34 cellular contexts compared by ENCODE assay signal in genomic region chr22:33591946-33592345, GRCh38.
DNase-seq lines count a peak whose midpoint lies in the region; ATAC-seq, FAIRE-seq and TF ChIP-seq lines count a peak whose summit lies in the region.
"Had no signal": no experiment of that assay in that cellular context is flagged by ENCODE, and none has a peak within 500 bp of the region (broad histone marks: within the 10 kb centered on the region; RNA-seq: fewer than 3 reads in every experiment).

No MANE protein-coding gene starts in this region.

- no peak overlapping the region for H3K18ac ChIP-seq in mesendoderm (ENCODE audit: low read length)

- H3K36me3 ChIP-seq in HepG2 (replicated peaks in 1 of 2; ENCODE audit: control insufficient read depth in 1 of 2, insufficient read depth in 2 of 2, low read length in 2 of 2) (peaks cover 0 to 1% of the 10 kb centered on the region in 2 experiments; a peak in 1 of 5 replicates), right lobe of liver (no peaks in the 10 kb centered on the region), K562 (ENCODE audit: control insufficient read depth, insufficient read depth, low read length) (no peaks in the 10 kb centered on the region), mesendoderm (ENCODE audit: control insufficient read depth, insufficient read depth, low read length) (no peaks in the 10 kb centered on the region), ovary (no peaks in the 10 kb centered on the region)
- H3K36me3 ChIP-seq: BE2C, BLaER1 had no signal

- no peak overlapping the region for H2BK5ac ChIP-seq in mesendoderm (ENCODE audit: low read length)

- TF ChIP-seq RAD21 in HepG2 (CRISPR knock-in tag; IDR thresholded peaks at IDR 0.05) (no peak), K562 (CRISPR knock-in tag; conservative IDR thresholded peaks at IDR 0.05 in 1 of 2, IDR thresholded peaks at IDR 0.05 in 1 of 2) (no peak)

- no peak overlapping the region for H2BK15ac ChIP-seq in mesendoderm (replicated peaks; ENCODE audit: low read depth)

- CTCF ChIA-PET in HepG2 (lab: Yijun Ruan, JAX; ENCODE audit: low intra/inter-chr PET ratio, low total read pairs) (interaction anchor here (0.7 kb wide), 1 partner anchor 72 kb away, joined by 3 read pairs; no protein-coding TSS in a partner anchor), K562 (lab: Yijun Ruan, JAX; ENCODE audit: low intra/inter-chr PET ratio) (no interaction called here)

- FAIRE-seq in HepG2 (lab: Jason Lieb, UNC) (no peak), K562 (lab: Jason Lieb, UNC) (no peak)
- FAIRE-seq: A204.1, A549, D721Med had no signal

- no peaks in the 10 kb centered on the region for H3K79me1 ChIP-seq in mesendoderm (ENCODE audit: low read length)

- in situ Hi-C loops in HepG2 (cut with HindIII; ENCODE audit: extremely low pct_ligation_motif_present, low pct_unique_long_range_greater_than_20kb) (no loop called here), K562 (cut with MboI) (no loop called here)

- BruUV-seq in HepG2 (replicated peaks; lab: Mats Ljungman, UMichigan) (no TSS peak), K562 (replicated peaks; lab: Mats Ljungman, UMichigan) (no TSS peak)

- DNase-seq in cardiac septum (ENCODE audit: low spot score) (peak; percentile 19), left ventricle myocardium superior (no peak), HepG2 (ENCODE audit: low spot score) (no peak), right lobe of liver (no peak), K562 (ENCODE audit: extremely low read depth in 1 of 4, low spot score in 3 of 4) (no peak), mesendoderm (no peak), ovary (no peak), epidermal melanocyte (ENCODE audit: insufficient read length, low spot score) (no peak)
- DNase-seq: 8988T; ACHN; AML-193; BE2C; C1 segment of cervical spinal cord; Caco-2; Calu3; CD4-positive, alpha-beta memory T cell; CD4-positive, alpha-beta T cell; CD4-positive, CD25-positive, alpha-beta regulatory T cell; CD8-positive, alpha-beta memory T cell; CD8-positive, alpha-beta T cell; COR-L47; DMS 273 treated with DMSO at 0.1 percent for 48 hours; DMS153; DMS79; DMS79 treated with DMSO at 0.1 percent for 48 hours; DND-41; EL had no signal

- ATAC-seq in left ventricle myocardium superior, result no peak
- ATAC-seq in HepG2, result no peak
- no peak for ATAC-seq in right lobe of liver
- no peak for ATAC-seq in K562
- ATAC-seq: A549; CD8-positive, alpha-beta T cell had no signal

- peak overlapping the region; percentile 39 for H4K8ac ChIP-seq in mesendoderm (ENCODE audit: low read depth, low read length)

- H3K79me2 ChIP-seq in HepG2 (ENCODE audit: insufficient read depth, low read length) (no peaks in the 10 kb centered on the region), K562 (ENCODE audit: control insufficient read depth, insufficient read depth, low read length) (no peaks in the 10 kb centered on the region), mesendoderm (ENCODE audit: control insufficient read depth, insufficient read depth, low read length) (no peaks in the 10 kb centered on the region)

- H3K23ac ChIP-seq in mesendoderm (ENCODE audit: low read length), result no peak overlapping the region

- H2AK5ac ChIP-seq in mesendoderm (ENCODE audit: low read length), result no peak overlapping the region

- H3K27ac ChIP-seq in HepG2 (ENCODE audit: extremely low read length, insufficient read depth, low read length) (no peak overlapping the region), right lobe of liver (no peak overlapping the region), K562 (ENCODE audit: extremely low read depth, low read depth, low read length) (no peak overlapping the region), mesendoderm (ENCODE audit: low read depth, low read length) (no peak overlapping the region), ovary (no peak overlapping the region)
- H3K27ac ChIP-seq: 22Rv1; A549; BLaER1; BLaER1 treated with 17β-estradiol and CSF1 and Interleukin-3, amounts not matched to agents 10 nM and 100 nM; C4-2B had no signal

- H3K9me1 ChIP-seq in K562 (ENCODE audit: control insufficient read depth, insufficient read depth, low read length), result no peaks in the 10 kb centered on the region

- intact Hi-C loops in cardiac septum (cut with DNase I), result no loop called here
- intact Hi-C loops in left ventricle myocardium superior (cut with micrococcal nuclease), result no loop called here
- intact Hi-C loops in HepG2 (cut with micrococcal nuclease; ENCODE audit: unreplicated experiment), result no loop called here
- intact Hi-C loops in right lobe of liver (cut with DNase I), result no loop called here
- intact Hi-C loops in K562 (cut with micrococcal nuclease), result no loop called here
- intact Hi-C loops in ovary (cut with DNase I), result no loop called here

- H3K4me1 ChIP-seq in HepG2 (ENCODE audit: insufficient read depth, low read length) (peaks cover 7% of the 10 kb centered on the region; the same call in 1 of the 2 replicates), right lobe of liver (no peaks in the 10 kb centered on the region), K562 (replicated peaks in 1 of 2; ENCODE audit: control insufficient read depth in 2 of 2, insufficient read depth in 2 of 2, low read length in 2 of 2) (no peaks in the 10 kb centered on the region), mesendoderm (ENCODE audit: control insufficient read depth, low read depth, low read length) (peaks cover 6% of the 10 kb centered on the region), ovary (ENCODE audit: insufficient read depth) (no peaks in the 10 kb centered on the region)
- H3K4me1 ChIP-seq: A549; BE2C; BLaER1; BLaER1 treated with 17β-estradiol and CSF1 and Interleukin-3, amounts not matched to agents 10 nM and 100 nM; Caco-2 had no signal

- H3K4me3 ChIP-seq in HepG2 (replicated peaks in 1 of 3; ENCODE audit: insufficient read depth in 1 of 3, low read depth in 2 of 3, low read length in 3 of 3) (no peak overlapping the region), right lobe of liver (no peak overlapping the region), K562 (no peak overlapping the region), mesendoderm (ENCODE audit: low read length) (no peak overlapping the region), ovary (no peak overlapping the region)
- H3K4me3 ChIP-seq: A549; BLaER1; BLaER1 treated with 17β-estradiol and CSF1 and Interleukin-3, amounts not matched to agents 10 nM and 100 nM had no signal

- H2BK120ac ChIP-seq in mesendoderm (ENCODE audit: low read depth, low read length), result no peak overlapping the region

- H3K27me3 ChIP-seq in HepG2 (ENCODE audit: control insufficient read depth in 1 of 2, insufficient read depth in 2 of 2, low read length in 2 of 2), result no peaks in the 10 kb centered on the region
- no peaks in the 10 kb centered on the region for H3K27me3 ChIP-seq in right lobe of liver
- H3K27me3 ChIP-seq in K562 (ENCODE audit: control insufficient read depth in 2 of 2, insufficient read depth in 2 of 2, low read length in 2 of 2), result no peaks in the 10 kb centered on the region
- H3K27me3 ChIP-seq in mesendoderm (ENCODE audit: insufficient read depth, low read length, poor library complexity), result no peaks in the 10 kb centered on the region
- no peaks in the 10 kb centered on the region for H3K27me3 ChIP-seq in ovary
- H3K27me3 ChIP-seq: BE2C; BLaER1; BLaER1 treated with 17β-estradiol and CSF1 and Interleukin-3, amounts not matched to agents 10 nM and 100 nM had no signal

- TF ChIP-seq EP300 in HepG2 (IDR thresholded peaks at IDR 0.05; ENCODE audit: low read depth in 2 of 2, low read length in 2 of 2), result no peak
- TF ChIP-seq EP300 in HepG2 (CRISPR knock-in tag; IDR thresholded peaks at IDR 0.05; ENCODE audit: borderline replicate concordance), result no peak
- no peak for TF ChIP-seq EP300 in K562 (IDR thresholded peaks at IDR 0.05; ENCODE audit: low read length)
- TF ChIP-seq EP300 in ovary (IDR thresholded peaks at IDR 0.05), result no peak

- no peak overlapping the region for H3K9ac ChIP-seq in HepG2 (ENCODE audit: insufficient read depth, low read depth, low read length)
- no peak overlapping the region for H3K9ac ChIP-seq in K562 (ENCODE audit: insufficient read depth in 1 of 2, low read depth in 2 of 2, low read length in 2 of 2)
- H3K9ac ChIP-seq in mesendoderm (ENCODE audit: low read length), result no peak overlapping the region
- H3K9ac ChIP-seq: BLaER1; BLaER1 treated with 17β-estradiol and CSF1 and Interleukin-3, amounts not matched to agents 10 nM and 100 nM had no signal

- no peaks in the 10 kb centered on the region for H3K9me3 ChIP-seq in HepG2 (ENCODE audit: low read length)
- no peaks in the 10 kb centered on the region for H3K9me3 ChIP-seq in right lobe of liver
- H3K9me3 ChIP-seq in K562 (replicated peaks; ENCODE audit: control insufficient read depth, insufficient read depth, low read depth, low read length), result no peaks in the 10 kb centered on the region
- H3K9me3 ChIP-seq in ovary, result no peaks in the 10 kb centered on the region
- H3K9me3 ChIP-seq: A549; BE2C; BLaER1; BLaER1 treated with 17β-estradiol and CSF1 and Interleukin-3, amounts not matched to agents 10 nM and 100 nM; Caco-2 had no signal

- no peak for TF ChIP-seq POLR2A in HepG2 (IDR thresholded peaks at IDR 0.05; ENCODE audit: insufficient read depth in 1 of 2, low read depth in 2 of 2, low read length in 2 of 2)
- TF ChIP-seq POLR2A in right lobe of liver (IDR thresholded peaks at IDR 0.05), result no peak
- no peak for TF ChIP-seq POLR2A in K562 (conservative IDR thresholded peaks at IDR 0.05)
- no peak for TF ChIP-seq POLR2A in ovary (IDR thresholded peaks at IDR 0.05)

- TF ChIP-seq CTCF in HepG2 (CRISPR knock-in tag; IDR thresholded peaks at IDR 0.05) (no peak), right lobe of liver (IDR thresholded peaks at IDR 0.05) (no peak), K562 (IDR thresholded peaks at IDR 0.05 in 2 of 3, conservative IDR thresholded peaks at IDR 0.05 in 1 of 3; ENCODE audit: insufficient read depth in 2 of 3, low read depth in 1 of 3, low read length in 3 of 3) (no peak), ovary (IDR thresholded peaks at IDR 0.05) (no peak)

- no peak overlapping the region for H3K4me2 ChIP-seq in HepG2 (ENCODE audit: low read depth, low read length)
- H3K4me2 ChIP-seq in K562 (ENCODE audit: insufficient read depth, low read length), result no peak overlapping the region
- no peak overlapping the region for H3K4me2 ChIP-seq in mesendoderm (ENCODE audit: low read length)
- H3K4me2 ChIP-seq: A549; BLaER1; BLaER1 treated with 17β-estradiol and CSF1 and Interleukin-3, amounts not matched to agents 10 nM and 100 nM had no signal

- no peak overlapping the region for H3K56ac ChIP-seq in mesendoderm (ENCODE audit: low read length)

- POLR2A ChIA-PET in HepG2 (lab: Yijun Ruan, JAX) (interaction anchor here (1.1 kb wide), 1 partner anchor 52 kb away, joined by 5 read pairs; no protein-coding TSS in a partner anchor), K562 (lab: Yijun Ruan, JAX) (no interaction called here)

- no peak overlapping the region for H3K4ac ChIP-seq in mesendoderm (ENCODE audit: low read depth, low read length)

- no peaks in the 10 kb centered on the region for H4K20me1 ChIP-seq in HepG2 (ENCODE audit: insufficient read depth, low read length)
- no peaks in the 10 kb centered on the region for H4K20me1 ChIP-seq in K562 (replicated peaks; ENCODE audit: control insufficient read depth, insufficient read depth, low read length)
- H4K20me1 ChIP-seq: BLaER1; BLaER1 treated with 17β-estradiol and CSF1 and Interleukin-3, amounts not matched to agents 10 nM and 100 nM had no signal

- no peak overlapping the region for H4K5ac ChIP-seq in mesendoderm (ENCODE audit: low read length)

- H2AFZ ChIP-seq in HepG2 (ENCODE audit: low read length) (no peak overlapping the region), K562 (ENCODE audit: low read depth, low read length) (no peak overlapping the region)

TF ChIP-seq in K562, 482 proteins besides CTCF, POLR2A, EP300 and RAD21 (continues in another document):
- no peak for TF ChIP-seq DNMT1 (IDR thresholded peaks at IDR 0.05)
